In the genomic region with DNA sequence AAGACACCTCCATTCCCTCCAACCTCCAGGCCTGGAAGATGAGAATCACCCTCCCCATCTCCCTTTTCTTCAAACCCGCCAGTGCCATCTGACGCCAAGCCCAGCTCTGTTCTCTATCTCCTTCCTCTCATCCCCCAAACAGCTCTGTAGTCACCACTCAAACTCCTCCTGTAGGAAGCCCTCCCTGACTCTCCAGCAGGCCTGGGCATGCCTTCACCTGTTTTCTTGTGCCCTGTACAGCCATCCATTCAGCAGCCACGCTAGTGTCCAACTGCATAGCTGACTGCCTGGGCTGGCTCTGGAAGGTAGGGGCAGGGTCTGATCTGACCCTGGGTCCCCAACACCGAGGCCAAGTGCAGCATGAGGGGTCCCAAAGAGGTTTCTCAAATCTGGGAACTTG, we compare ENCODE assay signal across 30 cellular contexts. TPM values are rescaled to one million over a fixed set of nuclear protein-coding genes. Genes with fewer than 3 reads are reported as not detected.
DNase-seq lines count a peak whose midpoint lies in the region; ATAC-seq, FAIRE-seq and TF ChIP-seq lines count a peak whose summit lies in the region.
"Had no signal": no experiment of that assay in that cellular context is flagged by ENCODE, and none has a peak within 500 bp of the region (broad histone marks: within the 10 kb centered on the region; RNA-seq: fewer than 3 reads in every experiment).

No MANE protein-coding gene starts in this region.

- no peaks in the 10 kb centered on the region for H3K9me3 ChIP-seq in CD8-positive, alpha-beta memory T cell (ENCODE audit: low read length)
- H3K9me3 ChIP-seq: gastrocnemius medialis, HAP-1, right atrium auricular region, spleen, vagina had no signal

- H3K4me1 Mint-ChIP-seq in CD8-positive, alpha-beta memory T cell: peaks cover 3 to 30% (median 10%) of the 10 kb centered on the region in 3 donors
- peaks cover 25% of the 10 kb centered on the region for H3K4me1 Mint-ChIP-seq in osteocyte (ENCODE audit: unreplicated experiment)
- peaks cover 43% of the 10 kb centered on the region for H3K4me1 Mint-ChIP-seq in CD14-positive monocyte
- H3K4me1 Mint-ChIP-seq in mesothelial cell of epicardium: peaks cover 15% of the 10 kb centered on the region
- H3K4me1 Mint-ChIP-seq: immature natural killer cell had no signal

- peak overlapping the region in 6 of 8 donors; percentile 7 to 68 (median 64) for H3K27ac Mint-ChIP-seq in CD8-positive, alpha-beta memory T cell
- H3K27ac Mint-ChIP-seq in osteocyte (ENCODE audit: unreplicated experiment): peak overlapping the region; percentile 8
- H3K27ac Mint-ChIP-seq in CD14-positive monocyte: peak overlapping the region in 1 of 7 donors; percentile 37
- no peak overlapping the region for H3K27ac Mint-ChIP-seq in mesothelial cell of epicardium
- H3K27ac Mint-ChIP-seq: activated CD4-positive, alpha-beta T cell treated with anti-CD3 and anti-CD28 coated beads for 36 hours; activated CD8-positive, alpha-beta T cell treated with anti-CD3 and anti-CD28 coated beads, Interleukin-2, amount 10 ng/mL, durations not matched to agents 7 days and 5 days; CD8-positive, alpha-beta T cell; T-helper 2 cell treated with Interferon-gamma antibody and Interleukin-4, amounts not matched to agents 5 μg/mL and 100 μg/mL, for 36 hours had no signal

- no peaks in the 10 kb centered on the region for H3K4me1 ChIP-seq in CD8-positive, alpha-beta memory T cell (ENCODE audit: insufficient read depth, low read length)
- H3K4me1 ChIP-seq: HAP-1, parathyroid adenoma had no signal

- ATAC-seq in GM18517 (IDR thresholded peaks at IDR 0.05; ENCODE audit: unreplicated experiment): no peak
- ATAC-seq: activated CD4-positive, alpha-beta T cell treated with anti-CD3 and anti-CD28 coated beads for 36 hours; activated CD8-positive, alpha-beta T cell treated with anti-CD3 and anti-CD28 coated beads, Interleukin-2, amount 10 ng/mL, durations not matched to agents 7 days and 5 days; activated naive CD4-positive, alpha-beta T cell treated with anti-CD3 and anti-CD28 coated beads, Interleukin-2, amount 50 U/mL, for 72 hours; CD8-positive, alpha-beta T cell; gastrocnemius medialis; naive thymus-derived CD4-positive, alpha-beta T cell had no signal

- H3K27ac ChIP-seq in CD8-positive, alpha-beta memory T cell (ENCODE audit: low read depth, low read length): no peak overlapping the region
- H3K27ac ChIP-seq: cardiac muscle cell, hepatocyte, parathyroid adenoma, right atrium auricular region had no signal

- no peak overlapping the region for H3K4me3 ChIP-seq in CD8-positive, alpha-beta memory T cell (ENCODE audit: low read length)
- H3K4me3 ChIP-seq in bronchial epithelial cell (ENCODE audit: low read depth, low read length): no peak overlapping the region
- H3K4me3 ChIP-seq: cardiac muscle cell, coronary artery, gastrocnemius medialis, HAP-1, hepatocyte, right atrium auricular region, spleen, vagina had no signal

- no peaks in the 10 kb centered on the region for H3K27me3 ChIP-seq in CD8-positive, alpha-beta memory T cell (ENCODE audit: insufficient read depth, low read length, poor library complexity, severe bottlenecking)
- no peaks in the 10 kb centered on the region for H3K27me3 ChIP-seq in bronchial epithelial cell (ENCODE audit: control insufficient read depth, insufficient read depth, low read length)
- H3K27me3 ChIP-seq: cardiac muscle cell, gastrocnemius medialis, hepatocyte, right atrium auricular region, spleen, vagina had no signal

- H3K36me3 ChIP-seq in CD8-positive, alpha-beta memory T cell (ENCODE audit: insufficient read depth, low read length): no peaks in the 10 kb centered on the region
- H3K36me3 ChIP-seq in bronchial epithelial cell (ENCODE audit: control insufficient read depth, insufficient read depth, low read length): no peaks in the 10 kb centered on the region
- H3K36me3 ChIP-seq: cardiac muscle cell, gastrocnemius medialis, HAP-1, right atrium auricular region, spleen, vagina had no signal

- CTCF ChIA-PET in CD8-positive, alpha-beta memory T cell (lab: Charles Lee): no interaction called here

- peak; percentile 78 for FAIRE-seq in HTR-8/SVneo (lab: Jason Lieb, UNC)
- peak; percentile 68 for FAIRE-seq in bronchial epithelial cell (lab: Jason Lieb, UNC)
- FAIRE-seq: GM19239 had no signal

- no peak for DNase-seq in CD8-positive, alpha-beta memory T cell
- DNase-seq in HTR-8/SVneo (ENCODE audit: insufficient read length, low spot score) (no peak), bronchial epithelial cell (ENCODE audit: low read depth) (peak; percentile 78), osteocyte (ENCODE audit: extremely low spot score, unreplicated experiment) (no peak), CD14-positive monocyte (ENCODE audit: low spot score) (no peak), HT-29 (ENCODE audit: low spot score) (no peak), mesothelial cell of epicardium (ENCODE audit: low spot score in 2 of 2, unreplicated experiment in 2 of 2) (no peak)
- DNase-seq: activated CD4-positive, alpha-beta T cell treated with anti-CD3 and anti-CD28 coated beads for 36 hours; activated CD8-positive, alpha-beta T cell treated with anti-CD3 and anti-CD28 coated beads, Interleukin-2, amount 10 ng/mL, durations not matched to agents 7 days and 5 days; CD8-positive, alpha-beta T cell; gastrocnemius medialis; immature natural killer cell; mesendoderm; naive thymus-derived CD4-positive, alpha-beta T cell; NCI-H1436 treated with DMSO at 0.1 percent for 48 hours; NCI-H446; OCI-M1; Right ventricle myocardium superior; spleen had no signal

- no peak overlapping the region for H3K4me3 Mint-ChIP-seq in CD8-positive, alpha-beta memory T cell
- H3K4me3 Mint-ChIP-seq in osteocyte (ENCODE audit: unreplicated experiment) (no peak overlapping the region), CD14-positive monocyte (no peak overlapping the region), mesothelial cell of epicardium (no peak overlapping the region)
- H3K4me3 Mint-ChIP-seq: activated CD4-positive, alpha-beta T cell treated with anti-CD3 and anti-CD28 coated beads for 36 hours; activated CD8-positive, alpha-beta T cell treated with anti-CD3 and anti-CD28 coated beads, Interleukin-2, amount 10 ng/mL, durations not matched to agents 7 days and 5 days; CD8-positive, alpha-beta T cell; immature natural killer cell; naive thymus-derived CD4-positive, alpha-beta T cell; T-helper 2 cell treated with Interferon-gamma antibody and Interleukin-4, amounts not matched to agents 5 μg/mL and 100 μg/mL, for 36 hours had no signal

- no peak for TF ChIP-seq CTCF in bronchial epithelial cell (IDR thresholded peaks at IDR 0.05; ENCODE audit: insufficient read depth, low read length, severe bottlenecking)
- no peak for TF ChIP-seq CTCF in osteocyte (IDR thresholded peaks at IDR 0.05)
- TF ChIP-seq CTCF in CD14-positive monocyte (IDR thresholded peaks at IDR 0.05): no peak
- TF ChIP-seq CTCF in mesothelial cell of epicardium (IDR thresholded peaks at IDR 0.05; ENCODE audit: unreplicated experiment): no peak

- no peaks in the 10 kb centered on the region for H3K9me3 Mint-ChIP-seq in CD8-positive, alpha-beta memory T cell
- H3K9me3 Mint-ChIP-seq in osteocyte (ENCODE audit: unreplicated experiment) (no peaks in the 10 kb centered on the region), CD14-positive monocyte (peaks cover 0 to 2% (median 0%) of the 10 kb centered on the region in 7 donors), mesothelial cell of epicardium (no peaks in the 10 kb centered on the region)
- H3K9me3 Mint-ChIP-seq: activated naive CD4-positive, alpha-beta T cell treated with anti-CD3 and anti-CD28 coated beads, Interleukin-2, amount 50 U/mL, for 72 hours; CD8-positive, alpha-beta T cell; immature natural killer cell; naive thymus-derived CD4-positive, alpha-beta T cell; T-helper 2 cell treated with Interferon-gamma antibody and Interleukin-4, amounts not matched to agents 5 μg/mL and 100 μg/mL, for 36 hours had no signal

- intact Hi-C loops in CD14-positive monocyte (cut with micrococcal nuclease): no loop called here

- peaks cover 0 to 2% of the 10 kb centered on the region in 2 donors for H3K27me3 Mint-ChIP-seq in CD8-positive, alpha-beta memory T cell
- H3K27me3 Mint-ChIP-seq in osteocyte (ENCODE audit: unreplicated experiment) (no peaks in the 10 kb centered on the region), CD14-positive monocyte (ENCODE audit: low read depth in 3 of 3) (peaks cover 0 to 2% (median 1%) of the 10 kb centered on the region in 3 donors), mesothelial cell of epicardium (ENCODE audit: low read depth) (no peaks in the 10 kb centered on the region)
- H3K27me3 Mint-ChIP-seq: activated CD4-positive, alpha-beta T cell treated with anti-CD3 and anti-CD28 coated beads for 36 hours; naive thymus-derived CD4-positive, alpha-beta T cell had no signal

- peaks cover 0 to 3% (median 0%) of the 10 kb centered on the region in 3 donors for H3K36me3 Mint-ChIP-seq in CD8-positive, alpha-beta memory T cell
- H3K36me3 Mint-ChIP-seq in osteocyte (ENCODE audit: unreplicated experiment) (no peaks in the 10 kb centered on the region), CD14-positive monocyte (peaks cover 0 to 1% of the 10 kb centered on the region in 2 donors), mesothelial cell of epicardium (no peaks in the 10 kb centered on the region)
- H3K36me3 Mint-ChIP-seq: activated naive CD4-positive, alpha-beta T cell treated with anti-CD3 and anti-CD28 coated beads, Interleukin-2, amount 50 U/mL, for 72 hours; CD8-positive, alpha-beta T cell; immature natural killer cell had no signal

- POLR2A ChIA-PET in CD8-positive, alpha-beta memory T cell (lab: Charles Lee): no interaction called here

RNA-seq across cellular contexts. Expression of a gene that starts 25.0 kb away (rescaled TPM):
- total RNA-seq in CD8-positive, alpha-beta memory T cell: 1 to 10 TPM; 8.9 to 9.1 TPM
- 10.4 TPM for polyA plus RNA-seq in CD8-positive, alpha-beta memory T cell
- total RNA-seq in bronchial epithelial cell: 0.13 and 2.1 TPM in 2 replicates
- 3.1 and 4.0 TPM in 2 replicates for total RNA-seq in osteocyte
- 1 to 10 TPM; 4.9 to 7.6 TPM for polyA plus RNA-seq in CD14-positive monocyte
- 2.8 and 4.0 TPM in 2 replicates for total RNA-seq in HT-29 (2014; rRNA removed; shearing (Covaris generic))
- 8.0 to 8.2 TPM (median 8.1 TPM) in 3 replicates for total RNA-seq in mesothelial cell of epicardium
